In the genomic region with DNA sequence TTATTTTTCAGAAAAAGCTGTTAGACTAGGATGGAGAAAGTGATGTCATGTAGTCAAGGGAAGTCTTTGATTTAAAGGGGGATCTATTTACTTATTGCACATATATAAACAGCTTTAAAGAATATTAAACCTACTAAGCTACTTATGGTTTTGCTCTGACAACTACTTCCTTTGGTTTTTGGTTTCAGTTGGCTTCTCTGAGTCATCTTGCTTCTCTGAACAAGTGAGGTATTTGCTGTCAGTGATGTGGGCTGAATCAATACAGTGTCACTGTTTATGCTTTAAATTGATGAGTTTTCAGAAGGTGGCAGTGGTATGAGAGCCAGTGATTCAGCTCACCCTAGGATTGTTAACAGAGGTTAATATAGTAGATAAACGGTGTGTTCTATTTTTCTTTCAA, we compare ENCODE assay signal across 8 cellular contexts.
A peak's percentile ranks its signal among the peaks of the same experiment; 100 is the strongest.
DNase-seq lines count a peak whose midpoint lies in the region; ATAC-seq lines count a peak whose summit lies in the region.

No MANE protein-coding gene starts in this region.

- ATAC-seq in HG02642 (IDR thresholded peaks at IDR 0.05; ENCODE audit: poor library complexity, unreplicated experiment) = peak; percentile 99

- peak; percentile 40 for DNase-seq in DMS53 (lab: John Stamatoyannopoulos, UW)
- DNase-seq in DMS53 treated with DMSO at 0.1 percent for 48 hours (lab: John Stamatoyannopoulos, UW; ENCODE audit: unreplicated experiment) = no peak
- DNase-seq in NCI-H226 = peak; percentile 16
- DNase-seq in non-pigmented ciliary epithelial cell (ENCODE audit: low read depth) = peak; percentile 38
- DNase-seq in SHP77 treated with DMSO at 0.1 percent for 48 hours (lab: John Stamatoyannopoulos, UW) = no peak
- DNase-seq in NCI-H146 (lab: John Stamatoyannopoulos, UW) = no peak
- DNase-seq in SIG-M5 treated with dmso at 0.1 percent for 504 hours (lab: John Stamatoyannopoulos, UW; ENCODE audit: unreplicated experiment) = no peak

Comparison
In these comparisons a context has a peak if more than half of its experiments do, and no peak if none do; other contexts are left out.
1. DNase-seq: peak in DMS53 (single experiment), NCI-H226 (single experiment) and non-pigmented ciliary epithelial cell (single experiment); none in DMS53 treated with DMSO at 0.1 percent for 48 hours (single experiment), SHP77 treated with DMSO at 0.1 percent for 48 hours (single experiment), NCI-H146 (single experiment) and SIG-M5 treated with dmso at 0.1 percent for 504 hours (single experiment).